In the genomic region with DNA sequence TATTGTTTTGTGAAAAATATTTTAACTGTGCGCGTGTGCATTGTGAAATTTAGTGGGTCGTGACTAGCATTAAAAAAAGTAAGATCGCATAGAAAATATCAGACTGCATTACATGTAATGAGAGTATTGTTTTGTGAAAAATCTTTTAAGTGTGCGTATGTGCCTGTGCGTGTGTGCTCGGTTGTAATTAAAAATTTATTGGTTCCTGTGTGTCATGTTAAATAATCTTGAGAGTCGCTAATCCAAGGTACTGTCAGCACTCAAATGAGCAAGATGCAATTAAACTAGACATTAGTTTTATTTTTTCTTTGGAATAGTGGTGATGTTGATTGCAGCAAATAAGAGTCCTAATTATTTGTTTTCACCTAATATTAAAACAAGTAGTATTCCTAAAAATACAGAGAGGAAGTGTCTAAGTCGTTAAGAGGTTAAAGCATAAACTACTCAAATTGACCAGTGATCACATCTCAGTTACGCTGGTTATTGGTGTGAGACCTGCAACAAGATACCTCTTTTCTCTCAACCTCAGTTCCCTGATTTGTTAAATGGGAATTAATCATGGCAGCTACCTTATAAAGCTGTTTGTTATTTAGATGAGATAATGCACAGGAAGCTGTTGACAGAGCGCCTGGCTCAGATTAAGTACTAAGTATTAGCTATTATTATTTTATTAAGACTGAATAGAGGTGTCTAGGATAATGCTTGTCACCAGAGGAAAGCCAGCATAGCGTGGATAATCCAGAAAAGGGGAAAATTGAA, we compare ENCODE assay signal across 11 cellular contexts. TPM values are rescaled to one million over a fixed set of nuclear protein-coding genes. Genes with fewer than 3 reads are reported as not detected.
A peak's percentile ranks its signal among the peaks of the same experiment; 100 is the strongest.
DNase-seq lines count a peak whose midpoint lies in the region; ATAC-seq, FAIRE-seq and TF ChIP-seq lines count a peak whose summit lies in the region.
"Had no signal": no experiment of that assay in that cellular context is flagged by ENCODE, and none has a peak within 500 bp of the region (broad histone marks: within the 10 kb centered on the region; RNA-seq: fewer than 3 reads in every experiment).

No MANE protein-coding gene starts in this region.

- DNase-seq in DMS79 treated with DMSO at 0.1 percent for 48 hours (lab: John Stamatoyannopoulos, UW) (peak; percentile 22), DMS79 (lab: John Stamatoyannopoulos, UW) (no peak), HFFc6 (no peak), astrocyte (ENCODE audit: low read depth) (no peak), COLO829 (ENCODE audit: low spot score) (no peak), COR-L47 (lab: John Stamatoyannopoulos, UW) (no peak), left colon (no peak)
- DNase-seq: activated CD8-positive, alpha-beta memory T cell treated with anti-CD3 and anti-CD28 coated beads, Interleukin-2, amount 50 U/mL, for 48 hours; NCI-H226; upper lobe of right lung had no signal

- H3K27me3 Mint-ChIP-seq in HFFc6 (ENCODE audit: insufficient read depth) (peaks cover 11% of the 10 kb centered on the region), astrocyte (ENCODE audit: low read depth, unreplicated experiment) (no peaks in the 10 kb centered on the region)

- H3K9me3 Mint-ChIP-seq in HFFc6 (no peaks in the 10 kb centered on the region), astrocyte (ENCODE audit: unreplicated experiment) (no peaks in the 10 kb centered on the region)

- H3K4me1 Mint-ChIP-seq in HFFc6 (ENCODE audit: low read depth): peaks cover 22% of the 10 kb centered on the region
- H3K4me1 Mint-ChIP-seq in astrocyte (ENCODE audit: low read depth, unreplicated experiment): peaks cover 4% of the 10 kb centered on the region

- H3K9me3 ChIP-seq in astrocyte (ENCODE audit: insufficient read depth, low read depth, low read length) (no peaks in the 10 kb centered on the region), mesodermal cell (ENCODE audit: control insufficient read depth, low read length) (no peaks in the 10 kb centered on the region)
- H3K9me3 ChIP-seq: upper lobe of right lung had no signal

- peak overlapping the region; percentile 83 for H3K9ac ChIP-seq in astrocyte (ENCODE audit: low read length)

- H3K4me1 ChIP-seq in astrocyte (ENCODE audit: insufficient read depth, low read length): peaks cover 4% of the 10 kb centered on the region
- no peaks in the 10 kb centered on the region for H3K4me1 ChIP-seq in mesodermal cell (ENCODE audit: control insufficient read depth, insufficient read depth, low read length, poor library complexity, severe bottlenecking)

- H3K27ac Mint-ChIP-seq in HFFc6: no peak overlapping the region
- peak overlapping the region; percentile 91 for H3K27ac Mint-ChIP-seq in astrocyte (ENCODE audit: unreplicated experiment)

- WGBS in mesodermal cell (ENCODE audit: insufficient coverage in 2 of 2), 2 experiments: 21 to 34% methylated on average over 7 to 8 of the region's 12 CpGs

- H3K27ac ChIP-seq in astrocyte (ENCODE audit: low read depth, low read length): no peak overlapping the region
- no peak overlapping the region for H3K27ac ChIP-seq in mesodermal cell (ENCODE audit: low read depth, low read length, severe bottlenecking)
- H3K27ac ChIP-seq: upper lobe of right lung had no signal

- intact Hi-C loops in left colon (cut with DNase I, micrococcal nuclease): no loop called here

- no peak for ATAC-seq in left colon
- ATAC-seq: upper lobe of right lung had no signal

- no peaks in the 10 kb centered on the region for H3K36me3 Mint-ChIP-seq in HFFc6 (ENCODE audit: low read depth)
- no peaks in the 10 kb centered on the region for H3K36me3 Mint-ChIP-seq in astrocyte (ENCODE audit: low read depth, unreplicated experiment)

- H3K4me2 ChIP-seq in astrocyte (ENCODE audit: low read length): peak overlapping the region; percentile 82

- peak overlapping the region; percentile 69 for H3K4me3 ChIP-seq in astrocyte (ENCODE audit: insufficient read depth, low read depth, low read length)
- H3K4me3 ChIP-seq in mesodermal cell (ENCODE audit: extremely low read depth, insufficient read depth, low read length, poor library complexity, severe bottlenecking): peak overlapping the region; percentile 93

- H4K20me1 ChIP-seq in astrocyte (ENCODE audit: insufficient read depth, low read length): peaks cover 5% of the 10 kb centered on the region

- FAIRE-seq in astrocyte (lab: Jason Lieb, UNC): no peak

- no peak overlapping the region for H2AFZ ChIP-seq in astrocyte (ENCODE audit: low read depth, low read length)

- H3K27me3 ChIP-seq in astrocyte (ENCODE audit: insufficient read depth, low read length): peaks cover 44% of the 10 kb centered on the region

- peaks cover 25% of the 10 kb centered on the region for H3K79me2 ChIP-seq in astrocyte (ENCODE audit: insufficient read depth, low read length)

- H3K4me3 Mint-ChIP-seq in HFFc6 (peak overlapping the region; percentile 90), astrocyte (ENCODE audit: unreplicated experiment) (peak overlapping the region; percentile 87)

- H3K36me3 ChIP-seq in astrocyte (ENCODE audit: insufficient read depth, low read length): no peaks in the 10 kb centered on the region
- peaks cover 6% of the 10 kb centered on the region for H3K36me3 ChIP-seq in mesodermal cell (ENCODE audit: control insufficient read depth, insufficient read depth, low read length)
- H3K36me3 ChIP-seq: upper lobe of right lung had no signal

- no peak for TF ChIP-seq CTCF in HFFc6 (IDR thresholded peaks at IDR 0.05)
- no peak for TF ChIP-seq CTCF in astrocyte (IDR thresholded peaks at IDR 0.05; ENCODE audit: insufficient read depth, low read depth, low read length)

RNA-seq across cellular contexts. Expression of gene ZDBF2, which starts 1.9 kb away (rescaled TPM):
- total RNA-seq in HFFc6 (2021; fragmentation: NEBNext Ultra II Directional; extraction: Animal tissue kit (Norgen Biotek cat#: 25700)): 10 to 100 TPM; 11.4 to 15.4 (median 12.9) TPM
- total RNA-seq in astrocyte (40.9 and 43.6 TPM in 2 replicates), left colon (1 to 10 TPM; 3.2 to 5.1 TPM)
- 18.3 TPM for polyA plus RNA-seq in mesodermal cell (2013, experiment 1 of 2)
- 16.8 TPM for polyA plus RNA-seq in mesodermal cell (2013, experiment 2 of 2)
